Comparison of ENCODE assay signal across 8 cellular contexts in the genomic region with DNA sequence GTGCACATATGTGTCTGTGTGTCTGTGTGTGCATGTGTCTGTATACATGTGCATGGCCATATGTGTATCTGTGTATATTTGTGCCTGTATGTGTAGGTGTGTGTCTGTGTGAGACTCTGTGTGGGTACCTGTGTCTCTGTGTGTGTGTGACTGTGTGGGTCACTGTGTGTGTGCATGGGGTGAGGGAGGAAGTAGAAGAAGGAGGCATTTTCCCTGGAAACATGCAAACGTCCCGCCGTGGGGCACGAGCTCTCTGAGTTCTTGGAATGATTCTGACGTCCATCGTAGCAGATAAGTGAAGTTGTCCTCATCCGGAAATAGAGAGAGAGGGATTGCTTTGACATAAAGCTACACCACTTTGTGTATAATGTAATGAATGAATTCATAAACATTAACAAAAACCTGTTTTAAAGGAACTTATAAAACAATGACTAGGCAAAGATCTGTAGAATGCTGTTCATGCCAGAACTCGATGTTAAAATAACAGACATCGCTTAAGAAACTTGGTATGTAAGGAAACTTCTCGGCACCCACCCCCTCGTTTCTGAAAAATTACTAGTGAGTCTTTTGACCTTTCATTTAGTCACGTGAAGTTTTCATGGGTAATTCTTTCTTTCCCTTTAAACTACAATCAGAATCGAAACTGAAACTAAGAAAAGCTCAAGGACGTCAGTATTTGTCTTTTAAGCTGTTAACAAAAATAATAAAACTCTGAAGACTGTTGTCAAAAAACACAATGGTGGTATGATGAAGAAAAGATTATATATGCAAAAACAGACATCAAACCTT. TPM values are rescaled to one million over a fixed set of nuclear protein-coding genes. Genes with fewer than 3 reads are reported as not detected.
A peak's percentile ranks its signal among the peaks of the same experiment; 100 is the strongest.
DNase-seq lines count a peak whose midpoint lies in the region; ATAC-seq lines count a peak whose summit lies in the region.

No MANE protein-coding gene starts in this region.

- no peaks in the 10 kb centered on the region for H3K27me3 Mint-ChIP-seq in activated T-helper 17 cell treated with anti-CD3 and anti-CD28 coated beads, Interleukin-2, amount 50 U/mL, for 72 hours

- intact Hi-C loops in sciatic nerve (cut with DNase I), result no loop called here

- no peaks in the 10 kb centered on the region for H3K36me3 Mint-ChIP-seq in activated T-helper 17 cell treated with anti-CD3 and anti-CD28 coated beads, Interleukin-2, amount 50 U/mL, for 72 hours (ENCODE audit: low read depth)

- peak overlapping the region; percentile 91 for H3K27ac Mint-ChIP-seq in activated T-helper 17 cell treated with anti-CD3 and anti-CD28 coated beads, Interleukin-2, amount 50 U/mL, for 72 hours

- peak overlapping the region; percentile 9 for H3K4me3 ChIP-seq in Jurkat, Clone E6-1 (ENCODE audit: low read length)

- peak; percentile 83 for DNase-seq in EH (ENCODE audit: low read depth)
- DNase-seq in Jurkat, Clone E6-1 (ENCODE audit: low read depth, low spot score), result peak; percentile 20
- peak; percentile 81 for DNase-seq in foreskin melanocyte
- DNase-seq in sciatic nerve (ENCODE audit: low spot score), result no peak
- DNase-seq in DMS79 (lab: John Stamatoyannopoulos, UW), result no peak

- peaks cover 38% of the 10 kb centered on the region for H3K4me1 Mint-ChIP-seq in activated T-helper 17 cell treated with anti-CD3 and anti-CD28 coated beads, Interleukin-2, amount 50 U/mL, for 72 hours

- no peaks in the 10 kb centered on the region for H3K9me3 Mint-ChIP-seq in activated T-helper 17 cell treated with anti-CD3 and anti-CD28 coated beads, Interleukin-2, amount 50 U/mL, for 72 hours

- peak; percentile 69 for ATAC-seq in activated T-helper 17 cell treated with anti-CD3 and anti-CD28 coated beads, Interleukin-2, amount 50 U/mL, for 72 hours (replicated peaks)
- ATAC-seq in sciatic nerve (peak; percentile 66), GM18519 (IDR thresholded peaks at IDR 0.05; ENCODE audit: low FRiP score, unreplicated experiment) (no peak), HG02678 (IDR thresholded peaks at IDR 0.05; ENCODE audit: unreplicated experiment) (no peak)

- H3K4me3 Mint-ChIP-seq in activated T-helper 17 cell treated with anti-CD3 and anti-CD28 coated beads, Interleukin-2, amount 50 U/mL, for 72 hours, result peak overlapping the region; percentile 78

RNA-seq across cellular contexts. Expression of gene KLF6, which starts 43.6 kb away (rescaled TPM):
- 11.3 TPM for polyA plus RNA-seq in Jurkat, Clone E6-1 (2012; ENCODE audit: insufficient read depth, insufficient read length)
- total RNA-seq in activated T-helper 17 cell treated with anti-CD3 and anti-CD28 coated beads, Interleukin-2, amount 50 U/mL, for 72 hours, result 100 to 1,000 TPM; 163 to 201 TPM
- total RNA-seq in sciatic nerve, result 273 TPM

Comparison
In these comparisons a context has a peak if more than half of its experiments do, and no peak if none do; other contexts are left out.
1. DNase-seq: peak in EH (single experiment), Jurkat, Clone E6-1 (single experiment) and foreskin melanocyte (single experiment); none in sciatic nerve (single experiment) and DMS79 (single experiment).
2. ATAC-seq: peak in activated T-helper 17 cell treated with anti-CD3 and anti-CD28 coated beads, Interleukin-2, amount 50 U/mL, for 72 hours (single experiment) and sciatic nerve (single experiment); none in GM18519 (single experiment) and HG02678 (single experiment).